In genomic region chr5:157828031-157828948, GRCh38 we compare ENCODE assay signal across 12 cellular contexts. TPM values are rescaled to one million over a fixed set of nuclear protein-coding genes. Genes with fewer than 3 reads are reported as not detected.
DNase-seq lines count a peak whose midpoint lies in the region; ATAC-seq and TF ChIP-seq lines count a peak whose summit lies in the region.
"Had no signal": no experiment of that assay in that cellular context is flagged by ENCODE, and none has a peak within 500 bp of the region (broad histone marks: within the 10 kb centered on the region; RNA-seq: fewer than 3 reads in every experiment).

No MANE protein-coding gene starts in this region.

- no peaks in the 10 kb centered on the region for H3K27me3 Mint-ChIP-seq in activated naive CD8-positive, alpha-beta T cell treated with anti-CD3 and anti-CD28 coated beads, Interleukin-2, amount 10 ng/mL, durations not matched to agents 7 days and 5 days
- H3K27me3 Mint-ChIP-seq: effector memory CD8-positive, alpha-beta T cell had no signal

- no peaks in the 10 kb centered on the region for H3K9me3 Mint-ChIP-seq in activated naive CD8-positive, alpha-beta T cell treated with anti-CD3 and anti-CD28 coated beads, Interleukin-2, amount 10 ng/mL, durations not matched to agents 7 days and 5 days
- H3K9me3 Mint-ChIP-seq: effector memory CD8-positive, alpha-beta T cell had no signal

- H3K27me3 ChIP-seq in heart left ventricle = no peaks in the 10 kb centered on the region
- H3K27me3 ChIP-seq in uterus = no peaks in the 10 kb centered on the region

- H3K36me3 ChIP-seq in heart left ventricle (peaks cover 0 to 3% (median 0%) of the 10 kb centered on the region in 9 donors), uterus (no peaks in the 10 kb centered on the region)

- peak overlapping the region; percentile 6 for H3K27ac Mint-ChIP-seq in activated naive CD8-positive, alpha-beta T cell treated with anti-CD3 and anti-CD28 coated beads, Interleukin-2, amount 10 ng/mL, durations not matched to agents 7 days and 5 days

- DNase-seq in heart left ventricle (no peak), Right ventricle myocardium inferior (ENCODE audit: missing footprints) (no peak), left lobe of liver (ENCODE audit: low spot score) (no peak), uterus (no peak), HEK293T (ENCODE audit: extremely low spot score) (no peak), hippocampal formation (lab: John Stamatoyannopoulos, UW) (no peak), CD1c-positive myeloid dendritic cell (ENCODE audit: extremely low spot score) (no peak)
- DNase-seq in activated naive CD8-positive, alpha-beta T cell treated with anti-CD3 and anti-CD28 coated beads, Interleukin-2, amount 10 ng/mL, durations not matched to agents 7 days and 5 days = no peak
- DNase-seq: C1 segment of cervical spinal cord; effector memory CD8-positive, alpha-beta T cell; NCI-H345; T-helper 2 cell had no signal

- peaks cover 13% of the 10 kb centered on the region for H3K4me1 Mint-ChIP-seq in activated naive CD8-positive, alpha-beta T cell treated with anti-CD3 and anti-CD28 coated beads, Interleukin-2, amount 10 ng/mL, durations not matched to agents 7 days and 5 days

- CTCF ChIA-PET in HEK293T (lab: Yijun Ruan, JAX) = interaction anchor here (0.6 to 0.8 kb wide), 5 partner anchors 8 to 1530 kb away, joined by 3 to 6 read pairs (median 4); no protein-coding TSS in a partner anchor

- H3K27ac ChIP-seq in heart left ventricle (peak overlapping the region; percentile 11 to 76 (median 43)), uterus (peak overlapping the region; percentile 58)

- TF ChIP-seq POLR2A in heart left ventricle (IDR thresholded peaks at IDR 0.05) (no peak), uterus (IDR thresholded peaks at IDR 0.05) (no peak)

- ATAC-seq in heart left ventricle (peak in 2 of 4 donors; percentile 18 to 50), Right ventricle myocardium inferior (no peak), left lobe of liver (peak; percentile 22)
- ATAC-seq in activated naive CD8-positive, alpha-beta T cell treated with anti-CD3 and anti-CD28 coated beads, Interleukin-2, amount 10 ng/mL, durations not matched to agents 7 days and 5 days (ENCODE audit: low read depth) = peak; percentile 45

- WGBS in heart left ventricle, 4 donors = 40 to 50% (median 46%) methylated on average over 8 of the region's 8 CpGs

- H3K4me3 ChIP-seq in heart left ventricle = no peak overlapping the region
- no peak overlapping the region for H3K4me3 ChIP-seq in uterus

- peaks cover 5% of the 10 kb centered on the region for H3K36me3 Mint-ChIP-seq in activated naive CD8-positive, alpha-beta T cell treated with anti-CD3 and anti-CD28 coated beads, Interleukin-2, amount 10 ng/mL, durations not matched to agents 7 days and 5 days

- intact Hi-C loops in heart left ventricle (cut with DNase I) (loop anchor here in 5 of 10 donors (5.0 to 10.0 kb wide), 4 partner anchors 87 to 1307 kb away; no protein-coding TSS in a partner anchor), Right ventricle myocardium inferior (cut with DNase I) (no loop called here), uterus (cut with DNase I; ENCODE audit: low total_unique reads) (no loop called here)

- H3K4me3 Mint-ChIP-seq in activated naive CD8-positive, alpha-beta T cell treated with anti-CD3 and anti-CD28 coated beads, Interleukin-2, amount 10 ng/mL, durations not matched to agents 7 days and 5 days = peak overlapping the region; percentile 14

- TF ChIP-seq CTCF in heart left ventricle (IDR thresholded peaks at IDR 0.05) (no peak), uterus (IDR thresholded peaks at IDR 0.05) (no peak)

- H3K4me1 ChIP-seq in heart left ventricle (peaks cover 0 to 54% (median 40%) of the 10 kb centered on the region in 12 donors), uterus (peaks cover 4 to 12% of the 10 kb centered on the region in 2 donors)

- POLR2A ChIA-PET in activated naive CD8-positive, alpha-beta T cell treated with anti-CD3 and anti-CD28 coated beads, Interleukin-2, amount 10 ng/mL, durations not matched to agents 7 days and 5 days (lab: Charles Lee) = no interaction called here
- POLR2A ChIA-PET in HEK293T (lab: Yijun Ruan, JAX) = interaction anchor here (0.7 kb wide), 1 partner anchor 30 kb away, joined by 3 read pairs; the partner anchor contains the start of gene CLINT1

- H3K9me3 ChIP-seq in heart left ventricle = no peaks in the 10 kb centered on the region
- H3K9me3 ChIP-seq in uterus = no peaks in the 10 kb centered on the region

TF ChIP-seq in HEK293T, 16 proteins besides CTCF, POLR2A, EP300 and RAD21:
- no peak for TF ChIP-seq LEF1 (IDR thresholded peaks at IDR 0.05; ENCODE audit: borderline replicate concordance)
- no peak for TF ChIP-seq ARNT (IDR thresholded peaks at IDR 0.05)
- TF ChIP-seq CTBP1 (IDR thresholded peaks at IDR 0.05; ENCODE audit: borderline replicate concordance) = no peak
- TF ChIP-seq TARDBP (IDR thresholded peaks at IDR 0.05) = no peak
- TF ChIP-seq FOXA1 (IDR thresholded peaks at IDR 0.05) = no peak
- TF ChIP-seq NFRKB (IDR thresholded peaks at IDR 0.05) = no peak
- TF ChIP-seq ELF4 (IDR thresholded peaks at IDR 0.05) = no peak
- no peak for TF ChIP-seq ZNF384 (IDR thresholded peaks at IDR 0.05)
- TF ChIP-seq FOXM1 (IDR thresholded peaks at IDR 0.05; ENCODE audit: borderline replicate concordance) = no peak
- no peak for TF ChIP-seq BHLHE40 (IDR thresholded peaks at IDR 0.05; ENCODE audit: borderline replicate concordance)
- TF ChIP-seq PKNOX1 (IDR thresholded peaks at IDR 0.05) = no peak
- TF ChIP-seq HDGF (IDR thresholded peaks at IDR 0.05; ENCODE audit: borderline replicate concordance) = no peak
- TF ChIP-seq SUZ12 (IDR thresholded peaks at IDR 0.05) = no peak
- TF ChIP-seq SP1 (IDR thresholded peaks at IDR 0.05) = no peak
- TF ChIP-seq FOXK2 (IDR thresholded peaks at IDR 0.05) = no peak
- TF ChIP-seq L3MBTL2 (conservative IDR thresholded peaks at IDR 0.05) = no peak

RNA-seq across cellular contexts. Expression of gene CLINT1, which starts 30.7 kb away (rescaled TPM):
- total RNA-seq in heart left ventricle (10 to 100 TPM; 40.1 to 84.8 (median 51.2) TPM), Right ventricle myocardium inferior (56.5 TPM), left lobe of liver (45.6 TPM), uterus (10 to 100 TPM; 36.6 to 96.0 (median 55.3) TPM)
- 10 to 100 TPM; 13.0 to 41.9 TPM for polyA plus RNA-seq in heart left ventricle
- total RNA-seq in activated naive CD8-positive, alpha-beta T cell treated with anti-CD3 and anti-CD28 coated beads, Interleukin-2, amount 10 ng/mL, durations not matched to agents 7 days and 5 days = 10 to 100 TPM; 69.7 to 70.1 TPM
